Comparison of ENCODE assay signal across 12 cellular contexts in the genomic region with DNA sequence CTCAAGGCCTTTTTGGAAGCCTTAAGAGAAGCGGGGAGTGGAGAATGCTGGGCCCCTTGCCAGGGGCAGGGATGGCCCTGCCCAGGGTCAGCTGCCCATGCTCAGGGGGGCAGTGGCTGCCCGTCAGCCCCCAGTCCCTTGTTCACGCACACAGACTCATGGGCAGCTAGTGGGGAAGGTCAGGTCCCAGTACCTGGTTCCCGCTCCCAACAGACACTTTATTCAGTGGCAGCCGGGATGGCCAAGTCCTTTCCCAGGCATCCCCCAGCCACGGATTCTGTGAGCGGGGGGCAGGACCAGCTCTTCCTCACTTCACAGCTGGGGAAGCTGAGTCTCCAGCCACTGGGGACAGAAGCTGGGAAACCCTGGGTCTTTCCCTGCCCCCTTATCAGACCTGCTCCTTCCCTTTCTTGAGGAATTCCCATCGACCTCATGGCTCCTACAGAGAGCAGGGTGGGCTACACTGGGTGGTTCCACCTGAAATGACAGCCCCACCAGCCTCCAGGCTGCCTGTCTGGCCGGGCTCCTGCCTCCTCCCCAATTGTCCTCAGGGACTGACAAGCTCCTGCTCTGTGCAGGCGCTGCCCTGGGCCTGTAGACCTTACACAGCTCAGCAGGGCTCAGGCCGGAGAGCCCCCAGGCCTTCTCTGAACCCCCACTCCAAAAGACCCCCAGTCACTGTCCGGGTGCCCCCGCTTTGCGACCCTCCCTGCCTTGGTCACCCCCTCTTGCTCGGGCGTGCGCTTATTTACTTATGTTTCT.
"Had no signal": no experiment of that assay in that cellular context is flagged by ENCODE, and none has a peak within 500 bp of the region (broad histone marks: within the 10 kb centered on the region; RNA-seq: fewer than 3 reads in every experiment).

No MANE protein-coding gene starts in this region.

- H3K36me3 ChIP-seq: neural progenitor cell, pancreas had no signal

- H3K27ac Mint-ChIP-seq: activated naive CD4-positive, alpha-beta T cell treated with anti-CD3 and anti-CD28 coated beads for 36 hours; neural progenitor cell had no signal

- H3K36me3 Mint-ChIP-seq: neural progenitor cell had no signal

- H3K9me3 Mint-ChIP-seq: activated naive CD4-positive, alpha-beta T cell treated with anti-CD3 and anti-CD28 coated beads for 36 hours; central memory CD8-positive, alpha-beta T cell; neural progenitor cell had no signal

- H3K27me3 ChIP-seq: neural progenitor cell, pancreas had no signal

- H3K4me3 Mint-ChIP-seq: activated naive CD4-positive, alpha-beta T cell treated with anti-CD3 and anti-CD28 coated beads for 36 hours; central memory CD8-positive, alpha-beta T cell; neural progenitor cell had no signal

- H3K4me1 Mint-ChIP-seq: central memory CD8-positive, alpha-beta T cell had no signal

- H3K4me1 ChIP-seq: pancreas had no signal

- H3K27ac ChIP-seq: neural progenitor cell, pancreas, skin epidermis had no signal

- ATAC-seq: left colon, pancreas had no signal

- DNase-seq: activated CD4-positive, alpha-beta T cell treated with anti-CD3 and anti-CD28 coated beads for 1 hour; activated CD4-positive, alpha-beta T cell treated with anti-CD3 and anti-CD28 coated beads, Interleukin-2, amount 50 U/mL, for 48 hours; activated naive CD4-positive, alpha-beta T cell treated with anti-CD3 and anti-CD28 coated beads for 36 hours; erythroblast; left colon; mesendoderm; SHP77; trophoblast cell had no signal

- H3K4me3 ChIP-seq: neural progenitor cell, pancreas, skin epidermis had no signal

- H3K9me3 ChIP-seq: pancreas had no signal
